Comparison of ENCODE assay signal across 1 cellular context in genomic region chr19:52094526-52094925, GRCh38.
TF ChIP-seq lines count a peak whose summit lies in the region.

No MANE protein-coding gene starts in this region.

TF ChIP-seq in endothelial cell of umbilical vein, 7 proteins besides CTCF, POLR2A, EP300 and RAD21 (continued from another document):
- TF ChIP-seq MAX (IDR thresholded peaks at IDR 0.05; ENCODE audit: insufficient read depth, insufficient read length): no peak
- no peak for TF ChIP-seq FOS (IDR thresholded peaks at IDR 0.05; ENCODE audit: borderline replicate concordance, insufficient read depth, low read length)
- no peak for TF ChIP-seq GATA2 (IDR thresholded peaks at IDR 0.05; ENCODE audit: insufficient read depth, insufficient read length, low read depth, low read length)
- TF ChIP-seq JUN (IDR thresholded peaks at IDR 0.05; ENCODE audit: borderline replicate concordance, insufficient read depth, insufficient read length, low read depth): no peak
